In genomic region chr13:24007979-24008620, GRCh38 we compare ENCODE assay signal across 27 cellular contexts.
DNase-seq lines count a peak whose midpoint lies in the region; ATAC-seq and TF ChIP-seq lines count a peak whose summit lies in the region.
"Had no signal": no experiment of that assay in that cellular context is flagged by ENCODE, and none has a peak within 500 bp of the region (broad histone marks: within the 10 kb centered on the region; RNA-seq: fewer than 3 reads in every experiment).

No MANE protein-coding gene starts in this region.

- H3K9me3 ChIP-seq in Caco-2 = no peaks in the 10 kb centered on the region
- H3K9me3 ChIP-seq in heart right ventricle = no peaks in the 10 kb centered on the region
- H3K9me3 ChIP-seq: BE2C had no signal

- TF ChIP-seq CTCF in Caco-2 (IDR thresholded peaks at IDR 0.05; ENCODE audit: insufficient read depth in 1 of 2, low read depth in 1 of 2, low read length in 1 of 2, severe bottlenecking in 1 of 2, unreplicated experiment in 1 of 2) = no peak
- TF ChIP-seq CTCF in heart right ventricle (IDR thresholded peaks at IDR 0.05) = no peak

- peaks cover 68% of the 10 kb centered on the region for H3K4me1 Mint-ChIP-seq in Caco-2 (ENCODE audit: low read depth, unreplicated experiment)
- H3K4me1 Mint-ChIP-seq in activated T-helper 17 cell treated with anti-CD3 and anti-CD28 coated beads, Interleukin-2, amount 50 U/mL, for 72 hours = no peaks in the 10 kb centered on the region
- H3K4me1 Mint-ChIP-seq: CD14-positive monocyte; CD8-positive, alpha-beta memory T cell had no signal

- H3K27ac Mint-ChIP-seq in Caco-2 (ENCODE audit: unreplicated experiment) = peak overlapping the region; percentile 64
- H3K27ac Mint-ChIP-seq in activated T-helper 17 cell treated with anti-CD3 and anti-CD28 coated beads, Interleukin-2, amount 50 U/mL, for 72 hours = peak overlapping the region; percentile 49

- POLR2A ChIA-PET in Caco-2 (lab: Charles Lee) = interaction anchor here (0.6 kb wide), 1 partner anchor 44 kb away, joined by 3 read pairs; no protein-coding TSS in a partner anchor

- no peaks in the 10 kb centered on the region for H3K9me3 Mint-ChIP-seq in Caco-2 (ENCODE audit: unreplicated experiment)
- H3K9me3 Mint-ChIP-seq in activated T-helper 17 cell treated with anti-CD3 and anti-CD28 coated beads, Interleukin-2, amount 50 U/mL, for 72 hours = no peaks in the 10 kb centered on the region
- H3K9me3 Mint-ChIP-seq: CD8-positive, alpha-beta memory T cell had no signal

- no peaks in the 10 kb centered on the region for H3K36me3 ChIP-seq in Caco-2 (ENCODE audit: control insufficient read depth, insufficient read depth, low read length)
- no peaks in the 10 kb centered on the region for H3K36me3 ChIP-seq in heart right ventricle
- H3K36me3 ChIP-seq: BE2C had no signal

- H3K27me3 ChIP-seq in Caco-2 (replicated peaks; ENCODE audit: control insufficient read depth, insufficient read depth, low read length) (no peaks in the 10 kb centered on the region), heart right ventricle (no peaks in the 10 kb centered on the region)

- peaks cover 6% of the 10 kb centered on the region for H3K36me3 Mint-ChIP-seq in Caco-2 (ENCODE audit: insufficient read depth, unreplicated experiment)
- no peaks in the 10 kb centered on the region for H3K36me3 Mint-ChIP-seq in activated T-helper 17 cell treated with anti-CD3 and anti-CD28 coated beads, Interleukin-2, amount 50 U/mL, for 72 hours (ENCODE audit: low read depth)
- H3K36me3 Mint-ChIP-seq: CD14-positive monocyte; CD8-positive, alpha-beta memory T cell had no signal

- H3K4me3 Mint-ChIP-seq in Caco-2 (ENCODE audit: unreplicated experiment) = no peak overlapping the region
- H3K4me3 Mint-ChIP-seq in activated T-helper 17 cell treated with anti-CD3 and anti-CD28 coated beads, Interleukin-2, amount 50 U/mL, for 72 hours = no peak overlapping the region
- H3K4me3 Mint-ChIP-seq: CD14-positive monocyte; CD8-positive, alpha-beta memory T cell had no signal

- no peak overlapping the region for H3K4me3 ChIP-seq in Caco-2 (ENCODE audit: low read depth, low read length)
- no peak overlapping the region for H3K4me3 ChIP-seq in heart right ventricle
- H3K4me3 ChIP-seq: GM23248 had no signal

- no peaks in the 10 kb centered on the region for H3K27me3 Mint-ChIP-seq in Caco-2 (ENCODE audit: insufficient read depth, unreplicated experiment)
- H3K27me3 Mint-ChIP-seq in activated T-helper 17 cell treated with anti-CD3 and anti-CD28 coated beads, Interleukin-2, amount 50 U/mL, for 72 hours = peaks cover under 1% of the 10 kb centered on the region

- DNase-seq in Caco-2 (peak; percentile 37 to 59), left lobe of liver (ENCODE audit: low spot score) (no peak), renal cortical epithelial cell (ENCODE audit: low read depth) (peak; percentile 19), GM03348 (ENCODE audit: low spot score) (no peak), heart right ventricle (no peak)
- DNase-seq: 8988T; ACHN; BE2C; Calu3; CD8-positive, alpha-beta memory T cell; DMS79 treated with DMSO at 0.1 percent for 48 hours; GF-D8; H7; NCI-H1092; NCI-H1417 treated with DMSO at 0.1 percent for 48 hours; NCI-H1694 treated with DMSO at 0.1 percent for 48 hours; NCI-H2081; NCI-H2227 treated with DMSO at 0.1 percent for 48 hours; NCI-H69; SHP77 had no signal

- H3K4me1 ChIP-seq in Caco-2 (peaks cover 67% of the 10 kb centered on the region), heart right ventricle (no peaks in the 10 kb centered on the region)
- H3K4me1 ChIP-seq: BE2C had no signal

- BruUV-seq in Caco-2 (replicated peaks; lab: Mats Ljungman, UMichigan) = no TSS peak

- intact Hi-C loops in Caco-2 (cut with micrococcal nuclease; ENCODE audit: unreplicated experiment) (loop anchor here (1.0 to 5.0 kb wide), 2 partner anchors 29 to 86 kb away; no protein-coding TSS in a partner anchor), heart right ventricle (cut with DNase I) (loop anchor here in 1 of 10 donors (10.0 kb wide), 1 partner anchor 83 kb away; no protein-coding TSS in a partner anchor)

- ATAC-seq in activated T-helper 17 cell treated with anti-CD3 and anti-CD28 coated beads, Interleukin-2, amount 50 U/mL, for 72 hours (replicated peaks) = no peak
- ATAC-seq in left lobe of liver (peak; percentile 31), heart right ventricle (no peak), HG03342 (IDR thresholded peaks at IDR 0.05; ENCODE audit: unreplicated experiment) (no peak)
- ATAC-seq: Panc1 had no signal

- H3K27ac ChIP-seq in heart right ventricle = no peak overlapping the region
- H3K27ac ChIP-seq: GM23248, KMS-11, RWPE1 had no signal

- WGBS in heart right ventricle, 2 donors = 93 to 94% methylated on average over 9 of the region's 9 CpGs

- CTCF ChIA-PET in Caco-2 (lab: Charles Lee) = interaction anchor here (0.8 to 1.5 kb wide), 2 partner anchors 45 to 47 kb away, joined by 3 to 8 read pairs; no protein-coding TSS in a partner anchor

Comparison
In these comparisons a context has a peak if more than half of its experiments do, and no peak if none do; other contexts are left out.
1. DNase-seq: peak in Caco-2 (2 of 2) and renal cortical epithelial cell (single experiment); none in left lobe of liver (single experiment), GM03348 (single experiment) and heart right ventricle (0 of 2).